Comparison of ENCODE assay signal across 2 cellular contexts in the genomic region with DNA sequence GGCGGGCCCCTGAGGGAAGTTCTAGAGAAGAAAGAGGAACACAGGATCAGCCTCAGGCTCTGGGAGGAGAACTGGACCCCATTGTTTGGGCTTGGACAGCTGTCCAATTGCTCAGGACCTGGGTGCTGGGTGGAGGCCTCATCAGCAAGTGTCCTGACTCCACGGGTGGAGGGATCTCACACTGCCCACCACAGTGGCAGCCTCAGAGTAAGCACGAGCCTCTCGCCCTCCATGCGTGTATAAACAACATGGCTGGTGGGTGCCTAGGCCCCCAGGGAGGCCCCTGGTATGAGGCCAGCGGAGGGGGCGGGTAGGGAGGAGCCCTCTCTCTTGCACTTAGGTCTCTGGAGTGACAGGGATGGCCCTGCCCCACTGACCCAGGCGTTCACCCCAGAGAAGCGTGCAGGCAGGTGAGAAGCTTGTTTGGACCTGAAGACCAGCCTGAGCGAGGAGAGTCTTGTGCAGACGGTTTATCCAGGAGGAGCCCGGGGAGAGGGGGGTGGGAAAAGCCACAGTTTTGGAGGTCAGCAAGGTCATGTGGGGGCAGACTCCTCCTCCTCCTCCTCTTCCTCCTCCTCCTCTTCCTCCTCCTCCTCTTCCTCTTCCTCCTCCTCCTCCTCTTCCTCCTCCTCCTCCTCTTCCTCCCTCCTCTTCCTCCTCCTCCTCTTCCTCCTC.
TF ChIP-seq lines count a peak whose summit lies in the region.

No MANE protein-coding gene starts in this region.

TF ChIP-seq in SK-N-SH treated with all-trans-retinoic acid at 6 μM for 48 hours, 23 proteins besides CTCF, POLR2A, EP300 and RAD21 (continued from another document):
- TF ChIP-seq, protein P1, sequence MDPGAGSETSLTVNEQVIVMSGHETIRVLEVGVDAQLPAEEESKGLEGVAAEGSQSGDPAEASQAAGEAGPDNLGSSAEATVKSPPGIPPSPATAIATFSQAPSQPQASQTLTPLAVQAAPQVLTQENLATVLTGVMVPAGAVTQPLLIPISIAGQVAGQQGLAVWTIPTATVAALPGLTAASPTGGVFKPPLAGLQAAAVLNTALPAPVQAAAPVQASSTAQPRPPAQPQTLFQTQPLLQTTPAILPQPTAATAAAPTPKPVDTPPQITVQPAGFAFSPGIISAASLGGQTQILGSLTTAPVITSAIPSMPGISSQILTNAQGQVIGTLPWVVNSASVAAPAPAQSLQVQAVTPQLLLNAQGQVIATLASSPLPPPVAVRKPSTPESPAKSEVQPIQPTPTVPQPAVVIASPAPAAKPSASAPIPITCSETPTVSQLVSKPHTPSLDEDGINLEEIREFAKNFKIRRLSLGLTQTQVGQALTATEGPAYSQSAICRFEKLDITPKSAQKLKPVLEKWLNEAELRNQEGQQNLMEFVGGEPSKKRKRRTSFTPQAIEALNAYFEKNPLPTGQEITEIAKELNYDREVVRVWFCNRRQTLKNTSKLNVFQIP (CRISPR knock-in tag; IDR thresholded peaks at IDR 0.05; ENCODE audit: borderline replicate concordance, low read depth) = no peak
- TF ChIP-seq ZFP30 (CRISPR knock-in tag; IDR thresholded peaks at IDR 0.05) = no peak
- TF ChIP-seq ZFP3 (CRISPR knock-in tag; IDR thresholded peaks at IDR 0.05) = no peak
- no peak for TF ChIP-seq GLIS3 (CRISPR knock-in tag; IDR thresholded peaks at IDR 0.05)

TF ChIP-seq in SK-N-SH, 30 proteins besides CTCF, POLR2A, EP300 and RAD21 (continued from another document):
- TF ChIP-seq YY1 (IDR thresholded peaks at IDR 0.05; ENCODE audit: low read depth) = no peak
- TF ChIP-seq, protein P2, sequence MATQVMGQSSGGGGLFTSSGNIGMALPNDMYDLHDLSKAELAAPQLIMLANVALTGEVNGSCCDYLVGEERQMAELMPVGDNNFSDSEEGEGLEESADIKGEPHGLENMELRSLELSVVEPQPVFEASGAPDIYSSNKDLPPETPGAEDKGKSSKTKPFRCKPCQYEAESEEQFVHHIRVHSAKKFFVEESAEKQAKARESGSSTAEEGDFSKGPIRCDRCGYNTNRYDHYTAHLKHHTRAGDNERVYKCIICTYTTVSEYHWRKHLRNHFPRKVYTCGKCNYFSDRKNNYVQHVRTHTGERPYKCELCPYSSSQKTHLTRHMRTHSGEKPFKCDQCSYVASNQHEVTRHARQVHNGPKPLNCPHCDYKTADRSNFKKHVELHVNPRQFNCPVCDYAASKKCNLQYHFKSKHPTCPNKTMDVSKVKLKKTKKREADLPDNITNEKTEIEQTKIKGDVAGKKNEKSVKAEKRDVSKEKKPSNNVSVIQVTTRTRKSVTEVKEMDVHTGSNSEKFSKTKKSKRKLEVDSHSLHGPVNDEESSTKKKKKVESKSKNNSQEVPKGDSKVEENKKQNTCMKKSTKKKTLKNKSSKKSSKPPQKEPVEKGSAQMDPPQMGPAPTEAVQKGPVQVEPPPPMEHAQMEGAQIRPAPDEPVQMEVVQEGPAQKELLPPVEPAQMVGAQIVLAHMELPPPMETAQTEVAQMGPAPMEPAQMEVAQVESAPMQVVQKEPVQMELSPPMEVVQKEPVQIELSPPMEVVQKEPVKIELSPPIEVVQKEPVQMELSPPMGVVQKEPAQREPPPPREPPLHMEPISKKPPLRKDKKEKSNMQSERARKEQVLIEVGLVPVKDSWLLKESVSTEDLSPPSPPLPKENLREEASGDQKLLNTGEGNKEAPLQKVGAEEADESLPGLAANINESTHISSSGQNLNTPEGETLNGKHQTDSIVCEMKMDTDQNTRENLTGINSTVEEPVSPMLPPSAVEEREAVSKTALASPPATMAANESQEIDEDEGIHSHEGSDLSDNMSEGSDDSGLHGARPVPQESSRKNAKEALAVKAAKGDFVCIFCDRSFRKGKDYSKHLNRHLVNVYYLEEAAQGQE (IDR thresholded peaks at IDR 0.05; ENCODE audit: low read depth, low read length) = no peak
- TF ChIP-seq TAF1 (IDR thresholded peaks at IDR 0.05; ENCODE audit: borderline replicate concordance, low read depth, low read length) = no peak
- TF ChIP-seq EZH2phosphoT487 (IDR thresholded peaks at IDR 0.05; ENCODE audit: borderline replicate concordance, low read depth) = no peak
- TF ChIP-seq, protein P3, sequence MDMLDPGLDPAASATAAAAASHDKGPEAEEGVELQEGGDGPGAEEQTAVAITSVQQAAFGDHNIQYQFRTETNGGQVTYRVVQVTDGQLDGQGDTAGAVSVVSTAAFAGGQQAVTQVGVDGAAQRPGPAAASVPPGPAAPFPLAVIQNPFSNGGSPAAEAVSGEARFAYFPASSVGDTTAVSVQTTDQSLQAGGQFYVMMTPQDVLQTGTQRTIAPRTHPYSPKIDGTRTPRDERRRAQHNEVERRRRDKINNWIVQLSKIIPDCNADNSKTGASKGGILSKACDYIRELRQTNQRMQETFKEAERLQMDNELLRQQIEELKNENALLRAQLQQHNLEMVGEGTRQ (IDR thresholded peaks at IDR 0.05; ENCODE audit: borderline replicate concordance, low read depth, low read length) = no peak
- TF ChIP-seq ELF1 (IDR thresholded peaks at IDR 0.05) = no peak
- no peak for TF ChIP-seq TCF12 (IDR thresholded peaks at IDR 0.05)
- TF ChIP-seq FOXJ3 (CRISPR knock-in tag; IDR thresholded peaks at IDR 0.05) = no peak
- TF ChIP-seq FOXM1 (IDR thresholded peaks at IDR 0.05; ENCODE audit: low read depth) = no peak
- no peak for TF ChIP-seq NRF1 (IDR thresholded peaks at IDR 0.05; ENCODE audit: low read depth, low read length)
- no peak for TF ChIP-seq MXI1 (IDR thresholded peaks at IDR 0.05; ENCODE audit: low read depth, low read length)
- TF ChIP-seq, protein P4, sequence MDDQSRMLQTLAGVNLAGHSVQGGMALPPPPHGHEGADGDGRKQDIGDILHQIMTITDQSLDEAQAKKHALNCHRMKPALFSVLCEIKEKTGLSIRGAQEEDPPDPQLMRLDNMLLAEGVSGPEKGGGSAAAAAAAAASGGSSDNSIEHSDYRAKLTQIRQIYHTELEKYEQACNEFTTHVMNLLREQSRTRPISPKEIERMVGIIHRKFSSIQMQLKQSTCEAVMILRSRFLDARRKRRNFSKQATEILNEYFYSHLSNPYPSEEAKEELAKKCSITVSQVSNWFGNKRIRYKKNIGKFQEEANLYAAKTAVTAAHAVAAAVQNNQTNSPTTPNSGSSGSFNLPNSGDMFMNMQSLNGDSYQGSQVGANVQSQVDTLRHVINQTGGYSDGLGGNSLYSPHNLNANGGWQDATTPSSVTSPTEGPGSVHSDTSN (IDR thresholded peaks at IDR 0.05) = no peak
- TF ChIP-seq SMC3 (IDR thresholded peaks at IDR 0.05; ENCODE audit: low read depth, low read length) = no peak
